21 cellular contexts compared by ENCODE assay signal in the genomic region with DNA sequence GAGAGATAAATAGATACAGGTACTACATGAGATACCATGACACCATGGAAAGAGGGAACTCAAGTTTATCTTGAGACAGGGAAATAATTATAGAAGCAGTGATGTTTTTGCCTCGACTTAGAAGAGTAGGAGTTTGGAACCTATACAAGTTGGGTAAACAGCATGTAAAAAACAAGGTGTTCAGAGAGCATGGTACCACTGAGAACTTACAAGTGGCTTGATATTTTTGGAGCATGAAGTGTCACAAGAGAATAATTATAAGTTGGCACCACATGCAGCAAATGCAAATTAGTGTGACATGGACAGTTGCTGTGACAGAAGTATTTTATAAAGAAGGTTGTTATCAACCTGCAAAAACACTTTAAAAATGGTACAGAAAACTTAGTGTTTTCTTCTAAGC. TPM values are rescaled to one million over a fixed set of nuclear protein-coding genes. Genes with fewer than 3 reads are reported as not detected.
A peak's percentile ranks its signal among the peaks of the same experiment; 100 is the strongest.
DNase-seq lines count a peak whose midpoint lies in the region; ATAC-seq and TF ChIP-seq lines count a peak whose summit lies in the region.
"Had no signal": no experiment of that assay in that cellular context is flagged by ENCODE, and none has a peak within 500 bp of the region (broad histone marks: within the 10 kb centered on the region; RNA-seq: fewer than 3 reads in every experiment).

No MANE protein-coding gene starts in this region.

- no peaks in the 10 kb centered on the region for H3K36me3 Mint-ChIP-seq in activated B cell treated with CpG ODN at 0.5 μM for 24 hours (ENCODE audit: low read depth)
- H3K36me3 Mint-ChIP-seq: CD14-positive monocyte; CD8-positive, alpha-beta memory T cell had no signal

- H3K27me3 ChIP-seq in right atrium auricular region = no peaks in the 10 kb centered on the region
- no peaks in the 10 kb centered on the region for H3K27me3 ChIP-seq in DOHH2 (ENCODE audit: control insufficient read depth, low read length)
- no peaks in the 10 kb centered on the region for H3K27me3 ChIP-seq in sigmoid colon
- H3K27me3 ChIP-seq: BE2C; BLaER1 treated with 17β-estradiol and CSF1 and Interleukin-3, amounts not matched to agents 10 nM and 100 nM had no signal

- H3K27ac ChIP-seq in right atrium auricular region = no peak overlapping the region
- H3K27ac ChIP-seq in DOHH2 (ENCODE audit: low read depth, low read length) = peak overlapping the region; percentile 32; the same call in 1 of the 2 replicates
- H3K27ac ChIP-seq in sigmoid colon = no peak overlapping the region
- H3K27ac ChIP-seq: 22Rv1; BLaER1 treated with 17β-estradiol and CSF1 and Interleukin-3, amounts not matched to agents 10 nM and 100 nM had no signal

- no peaks in the 10 kb centered on the region for H3K4me1 ChIP-seq in right atrium auricular region
- H3K4me1 ChIP-seq in DOHH2 (ENCODE audit: control insufficient read depth, low read length) = peaks cover 51% of the 10 kb centered on the region
- H3K4me1 ChIP-seq in sigmoid colon = peaks cover 0 to 9% (median 0%) of the 10 kb centered on the region in 4 donors
- H3K4me1 ChIP-seq: BE2C had no signal

- 51 to 82% methylated on average over 1 of the region's 1 CpG for WGBS in sigmoid colon, 2 donors

- POLR2A ChIA-PET in activated B cell treated with CpG ODN at 0.5 μM for 24 hours (lab: Charles Lee) = no interaction called here

- peak; percentile 73 for ATAC-seq in Right ventricle myocardium superior (ENCODE audit: poor library complexity)
- ATAC-seq in activated B cell treated with CpG ODN at 0.5 μM for 24 hours (ENCODE audit: low read depth) = no peak
- ATAC-seq: GM12878, GM23338 had no signal

- H3K27me3 Mint-ChIP-seq in activated B cell treated with CpG ODN at 0.5 μM for 24 hours = no peaks in the 10 kb centered on the region
- H3K27me3 Mint-ChIP-seq: CD4-positive, alpha-beta T cell had no signal

- peak overlapping the region; percentile 63 for H3K4me2 ChIP-seq in DOHH2 (ENCODE audit: low read length)
- H3K4me2 ChIP-seq: BLaER1 treated with 17β-estradiol and CSF1 and Interleukin-3, amounts not matched to agents 10 nM and 100 nM; GM23338 had no signal

- CTCF ChIA-PET in activated B cell treated with CpG ODN at 0.5 μM for 24 hours (lab: Charles Lee) = no interaction called here

- H3K4me3 ChIP-seq in right atrium auricular region (no peak overlapping the region), DOHH2 (ENCODE audit: low read length) (peak overlapping the region; percentile 44), sigmoid colon (no peak overlapping the region)
- H3K4me3 ChIP-seq: BLaER1 treated with 17β-estradiol and CSF1 and Interleukin-3, amounts not matched to agents 10 nM and 100 nM; GM12878; GM23338; HAP-1 had no signal

- H3F3A ChIP-seq in DOHH2 (ENCODE audit: control insufficient read depth, insufficient read depth) = peaks cover 10% of the 10 kb centered on the region

- H3K4me1 Mint-ChIP-seq in activated B cell treated with CpG ODN at 0.5 μM for 24 hours = peaks cover 53% of the 10 kb centered on the region
- H3K4me1 Mint-ChIP-seq: GM23338 had no signal

- intact Hi-C loops in Right ventricle myocardium superior (cut with DNase I) = no loop called here
- intact Hi-C loops in activated B cell treated with CpG ODN at 0.5 μM for 24 hours (cut with micrococcal nuclease) = no loop called here
- intact Hi-C loops in sigmoid colon (cut with DNase I) = no loop called here

- H3K9me3 Mint-ChIP-seq in activated B cell treated with CpG ODN at 0.5 μM for 24 hours = no peaks in the 10 kb centered on the region
- H3K9me3 Mint-ChIP-seq: CD4-positive, alpha-beta T cell; CD8-positive, alpha-beta memory T cell; HFFc6 had no signal

- H4K20me1 ChIP-seq in DOHH2 (ENCODE audit: control insufficient read depth, insufficient read depth, low read depth, low read length) = no peaks in the 10 kb centered on the region
- H4K20me1 ChIP-seq: BLaER1 treated with 17β-estradiol and CSF1 and Interleukin-3, amounts not matched to agents 10 nM and 100 nM had no signal

- H3K27ac Mint-ChIP-seq in activated B cell treated with CpG ODN at 0.5 μM for 24 hours = peak overlapping the region; percentile 53
- H3K27ac Mint-ChIP-seq: CD4-positive, alpha-beta T cell; CD8-positive, alpha-beta memory T cell; GM23338; HFFc6 had no signal

- H3K4me3 Mint-ChIP-seq in activated B cell treated with CpG ODN at 0.5 μM for 24 hours = no peak overlapping the region
- H3K4me3 Mint-ChIP-seq: CD14-positive monocyte; CD4-positive, alpha-beta T cell; CD8-positive, alpha-beta memory T cell; GM23338; HFFc6 had no signal

- no peak for TF ChIP-seq POLR2A in sigmoid colon (IDR thresholded peaks at IDR 0.05)

- no peaks in the 10 kb centered on the region for H3K9me2 ChIP-seq in DOHH2 (replicated peaks; ENCODE audit: control insufficient read depth, low read length)

- TF ChIP-seq CTCF in right atrium auricular region (IDR thresholded peaks at IDR 0.05) = no peak
- TF ChIP-seq CTCF in DOHH2 (IDR thresholded peaks at IDR 0.05; ENCODE audit: low read depth, low read length, poor library complexity, severe bottlenecking) = no peak
- TF ChIP-seq CTCF in activated B cell treated with CpG ODN at 0.5 μM for 24 hours (IDR thresholded peaks at IDR 0.05) = no peak
- no peak for TF ChIP-seq CTCF in sigmoid colon (IDR thresholded peaks at IDR 0.05)

- H3K9me3 ChIP-seq in right atrium auricular region = no peaks in the 10 kb centered on the region
- no peaks in the 10 kb centered on the region for H3K9me3 ChIP-seq in DOHH2 (ENCODE audit: control insufficient read depth, insufficient read depth, low read length)
- no peaks in the 10 kb centered on the region for H3K9me3 ChIP-seq in sigmoid colon
- H3K9me3 ChIP-seq: BE2C, HAP-1 had no signal

- no peaks in the 10 kb centered on the region for H3K79me2 ChIP-seq in DOHH2 (ENCODE audit: control insufficient read depth, low read length)

- no peak for DNase-seq in Right ventricle myocardium superior
- no peak for DNase-seq in right atrium auricular region (ENCODE audit: low spot score)
- no peak for DNase-seq in activated B cell treated with CpG ODN at 0.5 μM for 24 hours
- DNase-seq in SHP77 (lab: John Stamatoyannopoulos, UW) = no peak
- DNase-seq in DMS53 treated with DMSO at 0.1 percent for 48 hours (lab: John Stamatoyannopoulos, UW; ENCODE audit: unreplicated experiment) = no peak
- DNase-seq in sigmoid colon = no peak
- DNase-seq: BE2C; CD4-positive, alpha-beta T cell; CD8-positive, alpha-beta memory T cell; DMS53; DND-41; EL; GDM1; HFFc6 had no signal

- H3K36me3 ChIP-seq in right atrium auricular region (no peaks in the 10 kb centered on the region), DOHH2 (ENCODE audit: control insufficient read depth, low read length) (no peaks in the 10 kb centered on the region), sigmoid colon (no peaks in the 10 kb centered on the region)
- H3K36me3 ChIP-seq: BE2C; BLaER1 treated with 17β-estradiol and CSF1 and Interleukin-3, amounts not matched to agents 10 nM and 100 nM; HAP-1 had no signal

- no peak for TF ChIP-seq EP300 in sigmoid colon (IDR thresholded peaks at IDR 0.05)

RNA-seq across cellular contexts. Expression of a gene that starts 47.1 kb away (rescaled TPM):
- total RNA-seq in Right ventricle myocardium superior (43.0 TPM), right atrium auricular region (10 to 100 TPM; 44.4 to 46.9 TPM), activated B cell treated with CpG ODN at 0.5 μM for 24 hours (56.8 and 65.2 TPM in 2 replicates), sigmoid colon (10 to 100 TPM; 37.1 to 46.3 (median 40.8) TPM)
- polyA plus RNA-seq in sigmoid colon = 10 to 100 TPM in 2 of 3 donors, 1 to 10 TPM in 1; 9.0 to 13.3 (median 10.8) TPM
